Comparison of ENCODE assay signal across 9 cellular contexts in the genomic region with DNA sequence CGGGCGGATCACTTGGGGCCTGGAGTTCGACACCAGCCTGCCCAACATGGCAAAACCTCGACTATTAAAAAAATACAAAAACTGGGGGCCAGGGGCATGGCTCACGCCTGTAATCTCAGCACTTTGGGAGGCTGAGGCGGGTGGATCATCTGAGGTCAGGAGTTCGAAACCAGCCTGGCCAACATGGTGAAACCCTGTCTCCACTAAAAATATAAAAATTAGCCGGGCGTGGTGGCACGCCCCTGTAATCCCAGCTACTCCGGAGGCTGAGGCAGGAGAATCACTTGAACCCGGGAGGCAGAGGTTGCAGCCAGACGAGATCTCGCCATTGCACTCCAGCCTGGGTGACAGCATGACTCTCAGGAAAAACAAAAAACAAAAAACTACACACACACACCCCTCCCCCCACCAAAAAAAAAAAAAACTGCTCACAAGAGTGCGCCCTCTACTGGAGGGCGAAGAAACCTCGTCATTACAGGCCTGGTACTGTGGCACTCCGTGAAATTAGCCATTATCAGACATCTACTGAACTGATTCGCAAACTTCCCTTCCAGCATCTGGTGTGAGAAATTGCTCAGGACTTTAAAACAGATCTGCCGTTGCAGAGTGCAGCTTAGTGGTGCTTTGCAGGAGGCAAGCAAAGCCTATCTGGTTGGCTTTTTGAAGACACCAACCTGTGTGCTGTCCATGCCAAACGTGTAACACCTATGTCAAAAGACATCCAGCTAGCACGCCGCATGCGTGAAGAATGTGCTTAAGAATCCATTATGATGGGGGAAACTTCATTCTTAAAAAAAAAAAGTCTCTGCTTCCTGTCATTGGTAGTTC. TPM values are rescaled to one million over a fixed set of nuclear protein-coding genes. Genes with fewer than 3 reads are reported as not detected.
DNase-seq lines count a peak whose midpoint lies in the region; ATAC-seq and TF ChIP-seq lines count a peak whose summit lies in the region.
"Had no signal": no experiment of that assay in that cellular context is flagged by ENCODE, and none has a peak within 500 bp of the region (broad histone marks: within the 10 kb centered on the region; RNA-seq: fewer than 3 reads in every experiment).

No MANE protein-coding gene starts in this region.

- H2AFZ ChIP-seq in PC-3 (ENCODE audit: low read length), result peak overlapping the region; percentile 29

- no peak overlapping the region for H3K4me3 Mint-ChIP-seq in activated T-cell treated with anti-CD3 and anti-CD28 coated beads, Interleukin-2, amount 50 U/mL, for 24 hours
- peak overlapping the region; percentile 3 for H3K4me3 Mint-ChIP-seq in neural crest cell

- no peaks in the 10 kb centered on the region for H3K36me3 ChIP-seq in PC-3 (ENCODE audit: low read depth, low read length)
- H3K36me3 ChIP-seq in esophagus squamous epithelium, result peaks cover 0 to 14% (median 0%) of the 10 kb centered on the region in 3 donors

- 0 out of 2 replicates have a peak overlapping the region, but pooled peaks have one; percentile 29 for H3K4me2 ChIP-seq in PC-3 (ENCODE audit: low read length)

- 28 to 30% methylated on average over 17 to 19 of the region's 24 CpGs for WGBS in esophagus squamous epithelium, 2 donors

- no peak overlapping the region for H3K27ac ChIP-seq in PC-3 (ENCODE audit: low read length)
- H3K27ac ChIP-seq in esophagus squamous epithelium, result no peak overlapping the region

- CTCF ChIA-PET in PC-3 (lab: Charles Lee), result no interaction called here

- peak overlapping the region; percentile 47 for H3K27ac Mint-ChIP-seq in activated T-cell treated with anti-CD3 and anti-CD28 coated beads, Interleukin-2, amount 50 U/mL, for 24 hours
- no peak overlapping the region for H3K27ac Mint-ChIP-seq in neural crest cell (ENCODE audit: unreplicated experiment)

- DNase-seq in DMS 273 treated with DMSO at 0.1 percent for 48 hours (lab: John Stamatoyannopoulos, UW) (peak; percentile 12), HK-2 (ENCODE audit: unreplicated experiment) (peak; percentile 35), PC-3 (peak; percentile 66), esophagus squamous epithelium (lab: John Stamatoyannopoulos, UW) (no peak), neural crest cell (ENCODE audit: low read depth, low spot score) (peak; percentile 49), OCI-M2 (lab: John Stamatoyannopoulos, UW; ENCODE audit: unreplicated experiment) (no peak), mesenteric fat pad (ENCODE audit: low spot score) (no peak)
- DNase-seq in activated T-cell treated with anti-CD3 and anti-CD28 coated beads, Interleukin-2, amount 50 U/mL, for 24 hours, result peak; percentile 67

- peak; percentile 70 for ATAC-seq in PC-3

- no peaks in the 10 kb centered on the region for H3K9me3 ChIP-seq in PC-3 (ENCODE audit: low read length)
- H3K9me3 ChIP-seq in esophagus squamous epithelium, result no peaks in the 10 kb centered on the region

- H4K20me1 ChIP-seq in PC-3 (ENCODE audit: low read length), result no peaks in the 10 kb centered on the region

- TF ChIP-seq CTCF in PC-3 (conservative IDR thresholded peaks at IDR 0.05; ENCODE audit: low read depth, low read length) (peak; percentile 89), esophagus squamous epithelium (IDR thresholded peaks at IDR 0.05) (peak; percentile 59 to 91 (median 72)), neural crest cell (conservative IDR thresholded peaks at IDR 0.05) (peak; percentile 86)

- BruUV-seq in PC-3 (replicated peaks; lab: Mats Ljungman, UMichigan), result no TSS peak

- no peaks in the 10 kb centered on the region for H3K9me2 ChIP-seq in PC-3 (replicated peaks; ENCODE audit: low read length)

- H3K27me3 ChIP-seq in PC-3 (ENCODE audit: low read length) (no peaks in the 10 kb centered on the region), esophagus squamous epithelium (peaks cover 0 to 6% (median 0%) of the 10 kb centered on the region in 4 donors)

- no peaks in the 10 kb centered on the region for H3F3A ChIP-seq in PC-3 (ENCODE audit: low read length, unreplicated experiment)

- no peak for TF ChIP-seq POLR2A in esophagus squamous epithelium (IDR thresholded peaks at IDR 0.05)

- peaks cover 22% of the 10 kb centered on the region for H3K4me1 Mint-ChIP-seq in activated T-cell treated with anti-CD3 and anti-CD28 coated beads, Interleukin-2, amount 50 U/mL, for 24 hours (ENCODE audit: low read depth)
- H3K4me1 Mint-ChIP-seq in neural crest cell, result peaks cover 29% of the 10 kb centered on the region

- peaks cover 2% of the 10 kb centered on the region for H3K79me2 ChIP-seq in PC-3 (ENCODE audit: low read length)

- no peak overlapping the region for H3K9ac ChIP-seq in PC-3 (ENCODE audit: low read length)

- H3K4me1 ChIP-seq in PC-3 (ENCODE audit: insufficient read depth, low read length), result peaks cover 3% of the 10 kb centered on the region
- H3K4me1 ChIP-seq in esophagus squamous epithelium, result peaks cover 8 to 49% (median 20%) of the 10 kb centered on the region in 3 donors

- intact Hi-C loops in PC-3 (cut with micrococcal nuclease) (loop anchor here (2.0 kb wide), 1 partner anchor 30 kb away; no protein-coding TSS in a partner anchor), esophagus squamous epithelium (cut with DNase I) (loop anchor here (10.0 kb wide), 1 partner anchor 110 kb away; the partner anchor contains the start of gene SLC7A8)

- POLR2A ChIA-PET in PC-3 (lab: Charles Lee; ENCODE audit: unreplicated experiment), result no interaction called here

- peaks cover 41% of the 10 kb centered on the region for H3K36me3 Mint-ChIP-seq in activated T-cell treated with anti-CD3 and anti-CD28 coated beads, Interleukin-2, amount 50 U/mL, for 24 hours (ENCODE audit: low read depth)
- no peaks in the 10 kb centered on the region for H3K36me3 Mint-ChIP-seq in neural crest cell (ENCODE audit: low read depth)

- H3K4me3 ChIP-seq in PC-3 (ENCODE audit: low read length) (no peak overlapping the region), esophagus squamous epithelium (peak overlapping the region in 1 of 4 donors; percentile 33)

- H3K27me3 Mint-ChIP-seq in activated T-cell treated with anti-CD3 and anti-CD28 coated beads, Interleukin-2, amount 50 U/mL, for 24 hours, result no peaks in the 10 kb centered on the region
- peaks cover 16% of the 10 kb centered on the region for H3K27me3 Mint-ChIP-seq in neural crest cell (ENCODE audit: low read depth)

- H3K9me3 Mint-ChIP-seq in activated T-cell treated with anti-CD3 and anti-CD28 coated beads, Interleukin-2, amount 50 U/mL, for 24 hours, result no peaks in the 10 kb centered on the region
- H3K9me3 Mint-ChIP-seq in neural crest cell, result no peaks in the 10 kb centered on the region

RNA-seq across cellular contexts. Expression of gene PPP1R3E, which starts 7.7 kb away (rescaled TPM):
- total RNA-seq in PC-3 (2014; rRNA removed), result 3.2 and 5.0 TPM in 2 replicates
- 1 to 10 TPM; 1.7 to 7.1 (median 3.4) TPM for total RNA-seq in esophagus squamous epithelium
- 13.6 and 15.0 TPM in 2 replicates for total RNA-seq in neural crest cell
- total RNA-seq in mesenteric fat pad, result 8.0 TPM

RNA-seq across cellular contexts. Expression of gene HOMEZ, which starts 9.0 kb away (rescaled TPM):
- 4.1 and 7.7 TPM in 2 replicates for total RNA-seq in PC-3 (2014; rRNA removed)
- 10 to 100 TPM in 1 of 4 donors, 1 to 10 TPM in 3; 7.9 to 10.6 (median 9.5) TPM for total RNA-seq in esophagus squamous epithelium
- 14.8 and 17.2 TPM in 2 replicates for total RNA-seq in neural crest cell
- 6.8 TPM for total RNA-seq in mesenteric fat pad

RNA-seq across cellular contexts. Expression of gene BCL2L2, which starts 11.7 kb away (rescaled TPM):
- total RNA-seq in PC-3 (2014; rRNA removed), result 32.4 and 33.5 TPM in 2 replicates
- total RNA-seq in esophagus squamous epithelium, result 10 to 100 TPM; 36.7 to 57.8 (median 47.4) TPM
- 21.9 and 24.8 TPM in 2 replicates for total RNA-seq in neural crest cell
- 60.1 TPM for total RNA-seq in mesenteric fat pad

RNA-seq across cellular contexts. Expression of gene PABPN1, which starts 26.3 kb away (rescaled TPM):
- total RNA-seq in PC-3 (2014; rRNA removed) (89.1 and 116 TPM in 2 replicates), esophagus squamous epithelium (10 to 100 TPM; 28.2 to 63.8 (median 51.3) TPM), neural crest cell (375 and 379 TPM in 2 replicates), mesenteric fat pad (129 TPM)

RNA-seq across cellular contexts. Expression of gene RNF212B, which starts 57.2 kb away (rescaled TPM):
- total RNA-seq in PC-3 (2014; rRNA removed) (not detected in 2 replicates), esophagus squamous epithelium (not detected), neural crest cell (not detected in 2 replicates), mesenteric fat pad (not detected)
- total RNA-seq: subcutaneous adipose tissue had no signal

Comparison
In these comparisons a context has a peak if more than half of its experiments do, and no peak if none do; other contexts are left out.
1. DNase-seq: peak in DMS 273 treated with DMSO at 0.1 percent for 48 hours (single experiment), HK-2 (single experiment), PC-3 (single experiment), activated T-cell treated with anti-CD3 and anti-CD28 coated beads, Interleukin-2, amount 50 U/mL, for 24 hours (single experiment) and neural crest cell (single experiment); none in esophagus squamous epithelium (single experiment), OCI-M2 (single experiment) and mesenteric fat pad (single experiment).
2. Peak in every context shown above with its lines, with median percentiles within 50 percentile points of each other: CTCF ChIP-seq.